Comparison of ENCODE assay signal across 28 cellular contexts in genomic region chr7:69640925-69641594, GRCh38. TPM values are rescaled to one million over a fixed set of nuclear protein-coding genes. Genes with fewer than 3 reads are reported as not detected.
DNase-seq lines count a peak whose midpoint lies in the region; ATAC-seq, FAIRE-seq and TF ChIP-seq lines count a peak whose summit lies in the region.
"Had no signal": no experiment of that assay in that cellular context is flagged by ENCODE, and none has a peak within 500 bp of the region (broad histone marks: within the 10 kb centered on the region; RNA-seq: fewer than 3 reads in every experiment).

No MANE protein-coding gene starts in this region.

- CTCF ChIA-PET in SK-N-SH (lab: Yijun Ruan, JAX) (interaction anchor here (1.1 to 1.7 kb wide), 3 partner anchors 15 to 521 kb away, joined by 3 to 4 read pairs (median 3); no protein-coding TSS in a partner anchor), K562 (lab: Yijun Ruan, JAX; ENCODE audit: low intra/inter-chr PET ratio) (no interaction called here)

- no peak for FAIRE-seq in K562 (lab: Jason Lieb, UNC)
- FAIRE-seq: A549, GM12878, HTR-8/SVneo had no signal

- no peak overlapping the region for H3K4me3 ChIP-seq in SK-N-SH (ENCODE audit: low read depth in 2 of 2, low read length in 1 of 2)
- no peak overlapping the region for H3K4me3 ChIP-seq in K562
- no peak overlapping the region for H3K4me3 ChIP-seq in foreskin fibroblast (ENCODE audit: low read depth in 1 of 2, low read length in 2 of 2)
- H3K4me3 ChIP-seq: A549, GM12878, PC-9, SK-N-MC had no signal

- intact Hi-C loops in K562 (cut with micrococcal nuclease), result no loop called here

- peaks cover 16% of the 10 kb centered on the region for H3K79me2 ChIP-seq in SK-N-SH (ENCODE audit: insufficient read depth)
- no peaks in the 10 kb centered on the region for H3K79me2 ChIP-seq in K562 (ENCODE audit: control insufficient read depth, insufficient read depth, low read length)

- ATAC-seq in SK-N-SH treated with all-trans-retinoic acid at 6 μM for 48 hours, result no peak
- no peak; the same call in 2 of the 3 replicates for ATAC-seq in K562
- no peak for ATAC-seq in GM18517 (IDR thresholded peaks at IDR 0.05; ENCODE audit: unreplicated experiment)
- no peak for ATAC-seq in GM19395 (IDR thresholded peaks at IDR 0.05; ENCODE audit: unreplicated experiment)
- ATAC-seq: A549, GM12878, T-cell had no signal

- H3K4me1 ChIP-seq in SK-N-SH (ENCODE audit: control insufficient read depth in 1 of 2, insufficient read depth in 2 of 2, low read depth in 1 of 2, low read length in 1 of 2), result peaks cover 0 to 33% of the 10 kb centered on the region in 2 experiments; a peak in 3 of 4 replicates
- no peaks in the 10 kb centered on the region for H3K4me1 ChIP-seq in K562 (replicated peaks in 1 of 2; ENCODE audit: control insufficient read depth in 2 of 2, insufficient read depth in 2 of 2, low read length in 2 of 2)
- H3K4me1 ChIP-seq: A549 had no signal

- H3F3A ChIP-seq in SK-N-SH (replicated peaks; ENCODE audit: insufficient read depth), result no peaks in the 10 kb centered on the region

- H3K27me3 ChIP-seq in SK-N-SH (ENCODE audit: insufficient read depth), result no peaks in the 10 kb centered on the region
- H3K27me3 ChIP-seq in K562 (ENCODE audit: control insufficient read depth in 2 of 2, insufficient read depth in 2 of 2, low read length in 2 of 2), result no peaks in the 10 kb centered on the region

- DNase-seq in SK-N-SH (no peak), NCI-H82 (lab: John Stamatoyannopoulos, UW) (peak; percentile 78), K562 (ENCODE audit: extremely low read depth in 1 of 4, low spot score in 3 of 4) (no peak), caudate nucleus (lab: John Stamatoyannopoulos, UW) (no peak), foreskin fibroblast (no peak)
- DNase-seq: CD4-positive, alpha-beta T cell; COR-L47; DMS 273 treated with DMSO at 0.1 percent for 48 hours; DND-41; GOT3; HCEC 1CT; NCI-H1105; NCI-H1694; NCI-H2081 treated with DMSO at 0.1 percent for 48 hours; NCI-H446 treated with DMSO at 0.1 percent for 48 hours; NCI-H748 treated with DMSO at 0.1 percent for 48 hours; PC-9; RPMI8226; SHP77; T-cell had no signal

- H4K20me1 ChIP-seq in SK-N-SH (ENCODE audit: insufficient read depth) (peaks cover 52% of the 10 kb centered on the region), K562 (replicated peaks; ENCODE audit: control insufficient read depth, insufficient read depth, low read length) (no peaks in the 10 kb centered on the region)

- BruUV-seq in K562 (replicated peaks; lab: Mats Ljungman, UMichigan), result no TSS peak

- POLR2A ChIA-PET in SK-N-SH (lab: Yijun Ruan, JAX) (no interaction called here), K562 (lab: Yijun Ruan, JAX) (no interaction called here)

- H3K9me1 ChIP-seq in K562 (ENCODE audit: control insufficient read depth, insufficient read depth, low read length), result no peaks in the 10 kb centered on the region

- no peak overlapping the region for H2AFZ ChIP-seq in SK-N-SH (ENCODE audit: low read depth)
- no peak overlapping the region for H2AFZ ChIP-seq in K562 (ENCODE audit: low read depth, low read length)
- H2AFZ ChIP-seq: PC-9 had no signal

- no peak overlapping the region for H3K9ac ChIP-seq in SK-N-SH
- no peak overlapping the region for H3K9ac ChIP-seq in K562 (ENCODE audit: insufficient read depth in 1 of 2, low read depth in 2 of 2, low read length in 2 of 2)
- H3K9ac ChIP-seq: KMS-11 had no signal

- H3K4me2 ChIP-seq in SK-N-SH (no peak overlapping the region), K562 (ENCODE audit: insufficient read depth, low read length) (no peak overlapping the region)
- H3K4me2 ChIP-seq: A549, KMS-11, PC-9 had no signal

- H3K27ac ChIP-seq in SK-N-SH (ENCODE audit: low read depth in 2 of 2, low read length in 1 of 2) (peak overlapping the region in 1 of 2 experiments; percentile 58; a peak in 2 of 4 replicates), K562 (ENCODE audit: extremely low read depth, low read depth, low read length) (no peak overlapping the region), caudate nucleus (ENCODE audit: low read depth, low read length) (no peak overlapping the region)
- H3K27ac ChIP-seq: A549, KMS-11, PC-9, SK-N-MC had no signal

- H3K36me3 ChIP-seq in SK-N-SH (replicated peaks in 1 of 2; ENCODE audit: control insufficient read depth in 1 of 2, insufficient read depth in 2 of 2, low read length in 1 of 2), result no peaks in the 10 kb centered on the region
- no peaks in the 10 kb centered on the region for H3K36me3 ChIP-seq in K562 (ENCODE audit: control insufficient read depth, insufficient read depth, low read length)

- no peak for TF ChIP-seq RAD21 in SK-N-SH (IDR thresholded peaks at IDR 0.05; ENCODE audit: low read length)
- no peak for TF ChIP-seq RAD21 in K562 (CRISPR knock-in tag; conservative IDR thresholded peaks at IDR 0.05 in 1 of 2, IDR thresholded peaks at IDR 0.05 in 1 of 2)

- H3K9me3 ChIP-seq in SK-N-SH (no peaks in the 10 kb centered on the region), K562 (replicated peaks; ENCODE audit: control insufficient read depth, insufficient read depth, low read depth, low read length) (no peaks in the 10 kb centered on the region)
- H3K9me3 ChIP-seq: A549 had no signal

- TF ChIP-seq CTCF in SK-N-SH (IDR thresholded peaks at IDR 0.05) (no peak), K562 (IDR thresholded peaks at IDR 0.05 in 2 of 3, conservative IDR thresholded peaks at IDR 0.05 in 1 of 3; ENCODE audit: insufficient read depth in 2 of 3, low read depth in 1 of 3, low read length in 3 of 3) (no peak), foreskin fibroblast (IDR thresholded peaks at IDR 0.05; ENCODE audit: low read depth, low read length) (no peak)

- no peaks in the 10 kb centered on the region for H3K9me2 ChIP-seq in SK-N-SH

- TF ChIP-seq POLR2A in K562 (conservative IDR thresholded peaks at IDR 0.05), result no peak

- in situ Hi-C loops in K562 (cut with MboI), result no loop called here

- no peak for TF ChIP-seq EP300 in SK-N-SH (IDR thresholded peaks at IDR 0.05; ENCODE audit: borderline replicate concordance in 1 of 2, low read depth in 1 of 2, low read length in 1 of 2)
- no peak for TF ChIP-seq EP300 in K562 (IDR thresholded peaks at IDR 0.05; ENCODE audit: low read length)

- WGBS in SK-N-SH (ENCODE audit: low lambda C conversion rate), result 90% methylated on average over 5 of the region's 5 CpGs
- 3% methylated on average over 5 of the region's 5 CpGs for WGBS in K562 (ENCODE audit: insufficient coverage, low coverage, missing lambda C conversion rate)

TF ChIP-seq in SK-N-SH treated with all-trans-retinoic acid at 6 μM for 48 hours, 23 proteins besides CTCF, POLR2A, EP300 and RAD21 (continues in another document):
- TF ChIP-seq ZNF70 (CRISPR knock-in tag; IDR thresholded peaks at IDR 0.05) (0 out of 2 replicates have a peak, but pooled peaks have one; percentile 13), BACH2 (CRISPR knock-in tag; IDR thresholded peaks at IDR 0.05; ENCODE audit: borderline replicate concordance) (no peak), OSR1 (CRISPR knock-in tag; IDR thresholded peaks at IDR 0.05) (no peak), GLIS3 (CRISPR knock-in tag; IDR thresholded peaks at IDR 0.05) (no peak), ZC3H10 (CRISPR knock-in tag; IDR thresholded peaks at IDR 0.05) (no peak), TCF4 (CRISPR knock-in tag; IDR thresholded peaks at IDR 0.05; ENCODE audit: borderline replicate concordance) (no peak)

TF ChIP-seq in SK-N-SH, 30 proteins besides CTCF, POLR2A, EP300 and RAD21:
- no peak for TF ChIP-seq RCOR1 (IDR thresholded peaks at IDR 0.05; ENCODE audit: low read length)
- TF ChIP-seq NRF1 (IDR thresholded peaks at IDR 0.05; ENCODE audit: low read depth, low read length), result no peak

TF ChIP-seq in K562, 482 proteins besides CTCF, POLR2A, EP300 and RAD21:
- TF ChIP-seq ATF3 (IDR thresholded peaks at IDR 0.05) (peak; percentile 60), ATF3 (CRISPR knock-in tag; conservative IDR thresholded peaks at IDR 0.05) (no peak), BDP1 (IDR thresholded peaks at IDR 0.05; ENCODE audit: insufficient read depth, insufficient read length) (no peak), CEBPG (CRISPR knock-in tag; IDR thresholded peaks at IDR 0.05) (no peak), CEBPG (tag; conservative IDR thresholded peaks at IDR 0.05 in 1 of 2, IDR thresholded peaks at IDR 0.05 in 1 of 2) (peak in 1 of 2 experiments; percentile 11; a peak in 1 of 4 replicates), PPARD (CRISPR knock-in tag; IDR thresholded peaks at IDR 0.05) (no peak), ZNF41 (CRISPR knock-in tag; conservative IDR thresholded peaks at IDR 0.05) (no peak)

RNA-seq across cellular contexts. Expression of gene AUTS2, which starts 42.8 kb away (rescaled TPM):
- polyA plus RNA-seq in SK-N-SH (2012; rRNA removed), result 7.8 and 15.6 TPM in 2 replicates
- 6.6 and 8.9 TPM in 2 replicates for polyA plus RNA-seq in SK-N-SH (2012; cell fraction: cytosol; rRNA removed)
- polyA plus RNA-seq in SK-N-SH (2012; cell fraction: nucleus; rRNA removed), result 77.7 and 103 TPM in 2 replicates
- 0.09 TPM in 1 of 2 replicates, not detected in the other for total RNA-seq in K562 (2011; cell fraction: chromatin; rRNA removed; ENCODE audit: low replicate concordance)
- total RNA-seq in K562 (2011; cell fraction: nucleolus; rRNA removed), result 0.13 TPM in 1 of 2 replicates, not detected in the other
- total RNA-seq in K562 (2011; cell fraction: nucleoplasm; rRNA removed), result not detected in 2 replicates
- total RNA-seq in K562 (2014; rRNA removed), result not detected in 2 replicates
- not detected in 2 replicates for total RNA-seq in K562 (2014; rRNA removed; fragmentation: Illumina TruSeq; extraction: Trizol)
- total RNA-seq in K562 (2015; rRNA removed; fragmentation: Illumina TruSeq; extraction: Trizol), result not detected in 2 replicates
- total RNA-seq in K562 (2021), result 0.25 and 0.58 TPM in 2 replicates
- not detected in 2 replicates for polyA plus RNA-seq in K562 (2011; rRNA removed)
- polyA plus RNA-seq in K562 (2011; cell fraction: cytosol; rRNA removed), result not detected in 2 replicates
- polyA plus RNA-seq in K562 (2011; cell fraction: nucleus; rRNA removed), result not detected in 2 replicates
- polyA plus RNA-seq in K562 (2012), result 0.01 and 0.03 TPM in 2 replicates
- polyA plus RNA-seq in K562 (2014; fragmentation: Illumina TruSeq; extraction: Trizol), result not detected in 2 replicates
- not detected for polyA plus RNA-seq in K562 (2014; fragmentation: Nextera tagmentation; extraction: Ambion mirVana)
- polyA plus RNA-seq in K562 (2014; rRNA removed), result not detected in 2 replicates
- not detected in 2 replicates for polyA minus RNA-seq in K562 (2011; rRNA and poly(A)+ RNA removed)
- polyA minus RNA-seq in K562 (2011; cell fraction: cytosol; rRNA and poly(A)+ RNA removed), result not detected in 2 replicates
- polyA minus RNA-seq in K562 (2011; cell fraction: nucleus; rRNA and poly(A)+ RNA removed), result not detected in 2 replicates
- total RNA-seq: PC-9 had no signal

Comparison
In these comparisons a context has a peak if more than half of its experiments do, and no peak if none do; other contexts are left out.
1. RNA of gene AUTS2, which starts 42.8 kb away (polyA plus RNA-seq): 6.6 to 103 TPM in SK-N-SH; 0.01 to 0.03 TPM in K562; every median in the first group is over 4 times any median in the second.